In the genomic region with DNA sequence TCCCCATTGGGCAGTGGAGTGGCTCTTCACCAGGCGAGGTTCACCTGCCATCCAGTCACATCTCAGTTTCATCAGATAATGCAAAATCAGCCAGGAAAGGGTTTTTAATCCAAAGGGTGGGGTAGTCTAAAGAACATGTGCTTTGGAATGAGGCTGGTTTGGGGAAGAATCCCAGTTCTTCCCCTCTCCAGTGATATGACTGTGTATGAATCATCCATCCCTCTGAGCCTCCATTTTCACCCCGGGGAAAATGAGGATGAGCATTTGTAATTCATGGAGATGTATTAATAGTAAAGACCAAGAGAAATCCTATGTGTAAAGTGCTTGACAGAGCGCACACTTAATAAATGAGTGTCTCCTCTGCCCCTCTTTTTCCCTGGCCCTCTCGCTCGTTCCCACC, we compare ENCODE assay signal across 18 cellular contexts.
DNase-seq lines count a peak whose midpoint lies in the region; ATAC-seq, FAIRE-seq and TF ChIP-seq lines count a peak whose summit lies in the region.
"Had no signal": no experiment of that assay in that cellular context is flagged by ENCODE, and none has a peak within 500 bp of the region (broad histone marks: within the 10 kb centered on the region; RNA-seq: fewer than 3 reads in every experiment).

No MANE protein-coding gene starts in this region.

- no peak for ATAC-seq in activated naive CD4-positive, alpha-beta T cell treated with anti-CD3 and anti-CD28 coated beads, Interleukin-2, amount 50 U/mL, for 72 hours
- ATAC-seq in activated CD4-positive, alpha-beta T cell treated with anti-CD3 and anti-CD28 coated beads for 36 hours, result no peak
- ATAC-seq: CD8-positive, alpha-beta T cell; K562 had no signal

- 94% methylated on average over 5 of the region's 5 CpGs; no CpG with 5 or more reads in 1 of the 2 experiments for WGBS in H1 (ENCODE audit: extremely low coverage in 1 of 2, insufficient coverage in 1 of 2, insufficient read length in 1 of 2, insufficient replicate concordance in 2 of 2, low coverage in 1 of 2, low lambda C conversion rate in 2 of 2, missing lambda C conversion rate in 1 of 2), 2 experiments
- WGBS in testis, 2 donors, result 91 to 93% methylated on average over 5 of the region's 5 CpGs

- 0 out of 2 replicates have a peak overlapping the region, but pooled peaks have one; percentile 64 for H2BK12ac ChIP-seq in H1 (ENCODE audit: low read depth, low read length)

- H4K20me1 ChIP-seq in H1 (replicated peaks in 1 of 2; ENCODE audit: control insufficient read depth in 1 of 2, insufficient read depth in 2 of 2, low read length in 2 of 2), result no peaks in the 10 kb centered on the region
- H4K20me1 ChIP-seq in keratinocyte (ENCODE audit: control insufficient read depth, extremely low read depth, insufficient read depth, low read length), result no peaks in the 10 kb centered on the region

- H3K27ac Mint-ChIP-seq in Caco-2 (ENCODE audit: unreplicated experiment), result no peak overlapping the region
- no peak overlapping the region for H3K27ac Mint-ChIP-seq in activated naive CD4-positive, alpha-beta T cell treated with anti-CD3 and anti-CD28 coated beads, Interleukin-2, amount 50 U/mL, for 72 hours
- H3K27ac Mint-ChIP-seq in activated CD4-positive, alpha-beta T cell treated with anti-CD3 and anti-CD28 coated beads for 36 hours, result no peak overlapping the region
- H3K27ac Mint-ChIP-seq: CD8-positive, alpha-beta T cell had no signal

- H3K9ac ChIP-seq in H1 (replicated peaks in 1 of 4; ENCODE audit: extremely low read depth in 1 of 4, low read depth in 3 of 4, low read length in 3 of 4), result no peak overlapping the region
- no peak overlapping the region for H3K9ac ChIP-seq in keratinocyte (ENCODE audit: control insufficient read depth, extremely low read depth, insufficient read depth, low read length)

- POLR2A ChIA-PET in H1 (lab: Charles Lee; ENCODE audit: partially characterized antibody), result no interaction called here
- POLR2A ChIA-PET in Caco-2 (lab: Charles Lee), result no interaction called here
- POLR2A ChIA-PET in activated CD4-positive, alpha-beta T cell treated with anti-CD3 and anti-CD28 coated beads for 36 hours (lab: Charles Lee), result no interaction called here

- TF ChIP-seq POLR2A in H1 (IDR thresholded peaks at IDR 0.05; ENCODE audit: control extremely low read depth in 1 of 2, low read depth in 2 of 2, low read length in 2 of 2) (no peak), testis (IDR thresholded peaks at IDR 0.05) (no peak)

- H4K5ac ChIP-seq in H1 (ENCODE audit: insufficient read length, low read depth, low read length), result no peak overlapping the region

- H3K9me3 ChIP-seq in H1 (ENCODE audit: insufficient read depth in 2 of 2, low read depth in 1 of 2, low read length in 1 of 2), result no peaks in the 10 kb centered on the region
- no peaks in the 10 kb centered on the region for H3K9me3 ChIP-seq in keratinocyte (ENCODE audit: control insufficient read depth, low read depth, low read length)
- H3K9me3 ChIP-seq in Caco-2, result no peaks in the 10 kb centered on the region
- H3K9me3 ChIP-seq in testis, result no peaks in the 10 kb centered on the region

- intact Hi-C loops in Caco-2 (cut with micrococcal nuclease; ENCODE audit: unreplicated experiment) (no loop called here), testis (cut with DNase I; ENCODE audit: low total_unique reads) (no loop called here)
- intact Hi-C loops in activated CD4-positive, alpha-beta T cell treated with anti-CD3 and anti-CD28 coated beads for 36 hours (cut with DNase I, micrococcal nuclease), result no loop called here

- H3K4me2 ChIP-seq in H1 (ENCODE audit: insufficient read depth in 1 of 2, low read depth in 2 of 2, low read length in 2 of 2) (no peak overlapping the region), keratinocyte (ENCODE audit: control insufficient read depth, extremely low read depth, insufficient read depth, low read depth, low read length) (no peak overlapping the region)

- H3K4me1 ChIP-seq in H1 (replicated peaks in 1 of 4; ENCODE audit: control insufficient read depth in 3 of 4, insufficient read depth in 4 of 4, low read length in 3 of 4) (peaks cover 10 to 32% (median 21%) of the 10 kb centered on the region in 4 experiments), keratinocyte (ENCODE audit: control insufficient read depth, extremely low read depth, insufficient read depth, low read length) (peaks cover 30% of the 10 kb centered on the region), Caco-2 (no peaks in the 10 kb centered on the region), testis (peaks cover 7% of the 10 kb centered on the region)

- no peak overlapping the region for H2BK15ac ChIP-seq in H1 (ENCODE audit: low read length)

- H3K36me3 ChIP-seq in H1 (ENCODE audit: control insufficient read depth in 2 of 4, insufficient read depth in 4 of 4, low read length in 3 of 4) (no peaks in the 10 kb centered on the region), keratinocyte (ENCODE audit: control insufficient read depth in 2 of 2, extremely low read depth in 1 of 2, insufficient read depth in 2 of 2, low read length in 2 of 2) (no peaks in the 10 kb centered on the region), Caco-2 (ENCODE audit: control insufficient read depth, insufficient read depth, low read length) (no peaks in the 10 kb centered on the region), testis (ENCODE audit: low read depth, missing control alignments) (no peaks in the 10 kb centered on the region)

- peaks cover 11% of the 10 kb centered on the region for H3K4me1 Mint-ChIP-seq in Caco-2 (ENCODE audit: low read depth, unreplicated experiment)
- H3K4me1 Mint-ChIP-seq in activated CD4-positive, alpha-beta T cell treated with anti-CD3 and anti-CD28 coated beads for 36 hours, result peaks cover 21% of the 10 kb centered on the region

- no peak for TF ChIP-seq CTCF in H1 (IDR thresholded peaks at IDR 0.05; ENCODE audit: control extremely low read depth in 1 of 3, insufficient read depth in 1 of 3, low read depth in 1 of 3, low read length in 3 of 3)
- TF ChIP-seq CTCF in keratinocyte (optimal IDR thresholded peaks at IDR 0.05 in 1 of 3, IDR thresholded peaks at IDR 0.05 in 1 of 3, conservative IDR thresholded peaks at IDR 0.05 in 1 of 3; ENCODE audit: extremely low read depth in 1 of 3, insufficient read depth in 2 of 3, low read length in 3 of 3), result no peak
- TF ChIP-seq CTCF in Caco-2 (IDR thresholded peaks at IDR 0.05; ENCODE audit: insufficient read depth in 1 of 2, low read depth in 1 of 2, low read length in 1 of 2, severe bottlenecking in 1 of 2, unreplicated experiment in 1 of 2), result no peak
- TF ChIP-seq CTCF in testis (IDR thresholded peaks at IDR 0.05), result no peak

- no peak overlapping the region for H3K4ac ChIP-seq in H1 (replicated peaks; ENCODE audit: insufficient read length, low read depth, low read length)

- H3K79me2 ChIP-seq in H1 (ENCODE audit: control insufficient read depth in 1 of 2, insufficient read depth in 2 of 2, low read length in 2 of 2) (no peaks in the 10 kb centered on the region), keratinocyte (ENCODE audit: control insufficient read depth, insufficient read depth, low read length) (no peaks in the 10 kb centered on the region)

- H3K4me3 Mint-ChIP-seq in Caco-2 (ENCODE audit: unreplicated experiment), result no peak overlapping the region
- no peak overlapping the region for H3K4me3 Mint-ChIP-seq in activated CD4-positive, alpha-beta T cell treated with anti-CD3 and anti-CD28 coated beads for 36 hours
- H3K4me3 Mint-ChIP-seq: CD8-positive, alpha-beta T cell had no signal

- no peaks in the 10 kb centered on the region for H3K9me1 ChIP-seq in keratinocyte (ENCODE audit: control insufficient read depth, extremely low read depth, insufficient read depth, low read length)

- BruUV-seq in Caco-2 (replicated peaks; lab: Mats Ljungman, UMichigan), result no TSS peak

- FAIRE-seq in H1 (lab: Jason Lieb, UNC), result no peak
- FAIRE-seq in keratinocyte (lab: Jason Lieb, UNC), result peak; percentile 32
- FAIRE-seq: HTR-8/SVneo, K562 had no signal

- H2AK5ac ChIP-seq in H1 (ENCODE audit: low read depth, low read length), result peak overlapping the region; percentile 66; the same call in 1 of the 2 replicates

- no peaks in the 10 kb centered on the region for H3K27me3 ChIP-seq in H1 (replicated peaks in 1 of 4; ENCODE audit: control insufficient read depth in 3 of 4, extremely low read depth in 1 of 4, insufficient read depth in 3 of 4, low read length in 3 of 4)
- H3K27me3 ChIP-seq in keratinocyte (ENCODE audit: control insufficient read depth, extremely low read depth, insufficient read depth, low read length), result no peaks in the 10 kb centered on the region
- no peaks in the 10 kb centered on the region for H3K27me3 ChIP-seq in Caco-2 (replicated peaks; ENCODE audit: control insufficient read depth, insufficient read depth, low read length)
- no peaks in the 10 kb centered on the region for H3K27me3 ChIP-seq in testis

- peak overlapping the region; percentile 69; the same call in 1 of the 2 replicates for H2BK5ac ChIP-seq in H1 (ENCODE audit: low read depth, low read length)

- H3K79me1 ChIP-seq in H1 (ENCODE audit: low read depth, low read length), result no peaks in the 10 kb centered on the region

- no peak overlapping the region for H3K14ac ChIP-seq in H1 (ENCODE audit: insufficient read length)

- H3K27ac ChIP-seq in H1 (ENCODE audit: low read depth, low read length) (no peak overlapping the region), keratinocyte (ENCODE audit: control insufficient read depth, insufficient read depth, low read length) (no peak overlapping the region), testis (no peak overlapping the region)

- H4K91ac ChIP-seq in H1 (replicated peaks; ENCODE audit: insufficient read length, low read length), result no peak overlapping the region

- no peak for TF ChIP-seq RAD21 in H1 (IDR thresholded peaks at IDR 0.05 in 1 of 2, conservative IDR thresholded peaks at IDR 0.05 in 1 of 2; ENCODE audit: low read depth in 2 of 2, low read length in 2 of 2)

- H3K23ac ChIP-seq in H1 (ENCODE audit: insufficient read length), result no peak overlapping the region

- CTCF ChIA-PET in H1 (lab: Charles Lee; ENCODE audit: partially characterized antibody) (no interaction called here), Caco-2 (lab: Charles Lee) (no interaction called here)
- CTCF ChIA-PET in activated CD4-positive, alpha-beta T cell treated with anti-CD3 and anti-CD28 coated beads for 36 hours (lab: Charles Lee), result no interaction called here

- DNase-seq in EH (ENCODE audit: low read depth), result peak; percentile 70
- DNase-seq in HT1080 (ENCODE audit: low read depth), result peak; percentile 57
- no peak for DNase-seq in H1 (ENCODE audit: low read depth in 1 of 2, low spot score in 2 of 2)
- no peak for DNase-seq in keratinocyte (ENCODE audit: low read depth, low spot score)
- no peak for DNase-seq in Caco-2
- no peak for DNase-seq in testis
- DNase-seq in activated naive CD4-positive, alpha-beta T cell treated with anti-CD3 and anti-CD28 coated beads, Interleukin-2, amount 50 U/mL, for 72 hours (ENCODE audit: low spot score in 2 of 2), result no peak
- no peak for DNase-seq in activated CD4-positive, alpha-beta T cell treated with anti-CD3 and anti-CD28 coated beads for 36 hours
- DNase-seq: ACHN; CD8-positive, alpha-beta T cell; DND-41; H7; NCI-H1092; NCI-H1694; NCI-H774; SHP77 had no signal

- H3K23me2 ChIP-seq in H1 (ENCODE audit: low read depth, low read length), result no peaks in the 10 kb centered on the region

- no peak overlapping the region for H2AFZ ChIP-seq in H1 (ENCODE audit: low read length)
- H2AFZ ChIP-seq in keratinocyte (ENCODE audit: control insufficient read depth, low read length), result no peak overlapping the region

- peak overlapping the region; percentile 95 for H2BK20ac ChIP-seq in H1 (ENCODE audit: low read length)

- TF ChIP-seq EP300 in H1 (IDR thresholded peaks at IDR 0.05; ENCODE audit: borderline replicate concordance in 1 of 2, low read depth in 2 of 2, low read length in 2 of 2), result no peak

- H3K27me3 Mint-ChIP-seq in Caco-2 (ENCODE audit: insufficient read depth, unreplicated experiment), result no peaks in the 10 kb centered on the region
- H3K27me3 Mint-ChIP-seq in activated CD4-positive, alpha-beta T cell treated with anti-CD3 and anti-CD28 coated beads for 36 hours, result no peaks in the 10 kb centered on the region

- H3K9me3 Mint-ChIP-seq in Caco-2 (ENCODE audit: unreplicated experiment), result no peaks in the 10 kb centered on the region
- H3K9me3 Mint-ChIP-seq in activated naive CD4-positive, alpha-beta T cell treated with anti-CD3 and anti-CD28 coated beads, Interleukin-2, amount 50 U/mL, for 72 hours, result no peaks in the 10 kb centered on the region
- no peaks in the 10 kb centered on the region for H3K9me3 Mint-ChIP-seq in activated CD4-positive, alpha-beta T cell treated with anti-CD3 and anti-CD28 coated beads for 36 hours (ENCODE audit: low read depth)
- H3K9me3 Mint-ChIP-seq: CD8-positive, alpha-beta T cell had no signal

- H3K18ac ChIP-seq in H1 (ENCODE audit: extremely low read depth, low read length), result peak overlapping the region; percentile 62; the same call in 1 of the 2 replicates

- no peaks in the 10 kb centered on the region for H3K36me3 Mint-ChIP-seq in Caco-2 (ENCODE audit: insufficient read depth, unreplicated experiment)
- peaks cover 0 to 6% of the 10 kb centered on the region in 2 donors for H3K36me3 Mint-ChIP-seq in activated naive CD4-positive, alpha-beta T cell treated with anti-CD3 and anti-CD28 coated beads, Interleukin-2, amount 50 U/mL, for 72 hours
- no peaks in the 10 kb centered on the region for H3K36me3 Mint-ChIP-seq in activated CD4-positive, alpha-beta T cell treated with anti-CD3 and anti-CD28 coated beads for 36 hours (ENCODE audit: low read depth)
- H3K36me3 Mint-ChIP-seq: CD8-positive, alpha-beta T cell had no signal

- dilution Hi-C loops in keratinocyte (cut with MboI; ENCODE audit: extremely low pct_ligation_motif_present, low sequenced_read_pairs), result no loop called here

- H3K4me3 ChIP-seq in H1 (ENCODE audit: extremely low read depth in 1 of 4, insufficient read depth in 2 of 4, low read depth in 3 of 4, low read length in 4 of 4), result no peak overlapping the region
- no peak overlapping the region for H3K4me3 ChIP-seq in keratinocyte (ENCODE audit: control insufficient read depth in 2 of 3, extremely low read depth in 1 of 3, insufficient read depth in 2 of 3, low read depth in 1 of 3, low read length in 3 of 3)
- no peak overlapping the region for H3K4me3 ChIP-seq in Caco-2 (ENCODE audit: low read depth, low read length)
- no peak overlapping the region for H3K4me3 ChIP-seq in testis
- H3K4me3 ChIP-seq: K562 had no signal

- H2BK120ac ChIP-seq in H1 (replicated peaks; ENCODE audit: low read depth, low read length), result peak overlapping the region; percentile 11

- H3K56ac ChIP-seq in H1 (replicated peaks; ENCODE audit: insufficient read length, low read depth, low read length), result no peak overlapping the region

- H4K8ac ChIP-seq in H1 (ENCODE audit: extremely low read depth, insufficient read depth, low read length), result no peak overlapping the region

Comparison
In these comparisons a context has a peak if more than half of its experiments do, and no peak if none do; other contexts are left out.
1. DNase-seq: peak in EH (single experiment) and HT1080 (single experiment); none in H1 (0 of 2), keratinocyte (single experiment), Caco-2 (0 of 2), testis (single experiment), activated naive CD4-positive, alpha-beta T cell treated with anti-CD3 and anti-CD28 coated beads, Interleukin-2, amount 50 U/mL, for 72 hours (0 of 2) and activated CD4-positive, alpha-beta T cell treated with anti-CD3 and anti-CD28 coated beads for 36 hours (single experiment).